10 cellular contexts compared by ENCODE assay signal in the genomic region with DNA sequence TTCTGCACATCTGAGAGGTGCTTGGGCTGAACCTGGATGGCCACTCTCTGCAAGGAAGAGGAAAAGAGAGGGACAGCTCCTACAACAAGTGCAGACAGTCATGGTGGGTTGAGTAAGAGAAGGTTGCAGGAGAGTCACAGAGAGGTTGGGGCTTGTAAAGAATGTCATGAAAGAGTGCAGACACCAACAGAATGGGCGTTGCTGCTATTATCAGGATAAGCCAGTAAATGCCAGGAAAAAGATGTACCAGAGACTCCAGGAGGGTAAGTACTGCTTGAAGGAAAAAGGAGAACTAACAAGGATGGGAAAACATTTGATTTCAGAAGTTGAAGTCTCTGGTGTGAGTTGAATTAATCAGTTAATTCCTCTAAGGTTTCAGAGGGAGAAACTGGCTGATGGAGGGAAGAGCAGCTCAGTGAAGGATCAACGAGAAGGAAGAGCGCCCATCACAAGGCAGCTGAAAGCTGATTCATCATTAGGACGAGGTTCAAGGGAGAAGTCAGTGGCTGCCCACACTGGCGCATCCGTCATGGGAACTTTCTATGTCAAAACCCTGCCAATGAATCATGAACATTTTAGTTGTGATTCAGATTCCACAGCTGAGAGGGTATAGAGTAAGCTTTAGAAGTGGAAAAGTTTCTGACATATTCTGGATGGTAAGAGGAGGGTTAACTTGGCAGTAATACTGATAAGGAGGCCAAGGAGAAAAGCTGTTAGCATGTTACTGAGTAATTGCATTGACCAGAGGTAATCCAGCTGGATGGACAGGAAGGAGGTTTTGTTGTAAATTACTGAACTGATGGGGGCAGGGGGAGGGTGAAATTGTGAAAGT.
DNase-seq lines count a peak whose midpoint lies in the region; ATAC-seq lines count a peak whose summit lies in the region.
"Had no signal": no experiment of that assay in that cellular context is flagged by ENCODE, and none has a peak within 500 bp of the region (broad histone marks: within the 10 kb centered on the region; RNA-seq: fewer than 3 reads in every experiment).

No MANE protein-coding gene starts in this region.

- DNase-seq in AG08395 (ENCODE audit: low spot score), result peak; percentile 84
- DNase-seq in HT1080 (ENCODE audit: low read depth), result peak; percentile 97
- peak; percentile 90 for DNase-seq in dedifferentiated amniotic fluid mesenchymal stem cell (ENCODE audit: extremely low spot score)
- peak; percentile 11 for DNase-seq in mucosa of gallbladder (ENCODE audit: low spot score)
- DNase-seq in HuH-7 (ENCODE audit: low spot score), result no peak
- no peak for DNase-seq in stimulated activated CD4-positive, alpha-beta T cell treated with anti-CD3 and anti-CD28 coated beads, Interleukin-4, amount 100 ng/mL, for 24 hours
- no peak for DNase-seq in DMS153 treated with DMSO at 0.1 percent for 48 hours (lab: John Stamatoyannopoulos, UW; ENCODE audit: unreplicated experiment)
- DNase-seq: DND-41, NCI-H526 had no signal

- ATAC-seq in GM18870 (IDR thresholded peaks at IDR 0.05; ENCODE audit: unreplicated experiment), result no peak

Comparison
In these comparisons a context has a peak if more than half of its experiments do, and no peak if none do; other contexts are left out.
1. DNase-seq: peak in AG08395 (single experiment), HT1080 (single experiment), dedifferentiated amniotic fluid mesenchymal stem cell (single experiment) and mucosa of gallbladder (single experiment); none in HuH-7 (single experiment), stimulated activated CD4-positive, alpha-beta T cell treated with anti-CD3 and anti-CD28 coated beads, Interleukin-4, amount 100 ng/mL, for 24 hours (single experiment) and DMS153 treated with DMSO at 0.1 percent for 48 hours (single experiment).